ENCODE assay signal across 1 cellular context in the genomic region with DNA sequence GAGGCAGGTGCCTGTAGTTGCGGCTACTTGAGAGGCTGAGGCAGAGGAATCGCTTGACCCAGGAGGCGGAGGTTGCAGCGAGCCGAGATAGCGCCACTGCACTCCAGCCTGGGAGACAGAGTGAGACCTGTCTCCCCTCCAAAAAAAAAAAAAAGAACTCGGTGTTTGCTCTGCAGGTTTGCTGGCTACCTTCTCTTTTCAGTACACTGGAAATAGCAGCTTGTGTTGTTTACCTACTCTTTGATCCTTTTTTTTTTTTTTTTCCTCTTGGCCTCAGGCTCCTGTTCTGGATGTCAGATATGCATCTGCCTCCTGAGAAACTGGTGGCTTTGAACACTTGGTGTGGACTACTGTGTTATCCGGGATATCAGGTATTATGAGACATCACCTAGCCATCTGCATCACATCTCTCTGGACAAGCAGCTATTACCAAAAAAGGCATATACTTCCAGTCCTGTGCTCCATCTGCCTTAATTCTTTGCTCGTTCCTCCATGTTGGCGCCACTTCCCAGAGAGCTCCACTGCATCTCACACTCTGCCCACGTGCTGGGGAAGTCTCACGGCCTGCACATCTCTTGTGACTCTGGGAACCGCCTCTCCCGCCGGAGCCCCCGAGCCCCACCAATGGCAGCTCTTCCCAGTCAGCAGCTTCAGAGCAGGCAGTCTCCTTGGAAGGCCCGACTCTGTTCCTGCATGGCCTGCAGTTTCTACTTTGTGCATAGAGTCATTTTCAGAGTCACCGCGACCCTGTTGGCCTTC.
TF ChIP-seq lines count a peak whose summit lies in the region.

No MANE protein-coding gene starts in this region.

TF ChIP-seq in HepG2, 621 proteins besides CTCF, POLR2A, EP300 and RAD21 (continued from another document and continues in another):
- TF ChIP-seq RCOR2 (CRISPR knock-in tag; IDR thresholded peaks at IDR 0.05) = no peak
- TF ChIP-seq CHD4 (IDR thresholded peaks at IDR 0.05; ENCODE audit: borderline replicate concordance, low read length) = no peak
- TF ChIP-seq ZNF234 (CRISPR knock-in tag; conservative IDR thresholded peaks at IDR 0.05) = no peak
- TF ChIP-seq MBNL3 (CRISPR knock-in tag; conservative IDR thresholded peaks at IDR 0.05) = no peak
- 0 out of 2 replicates have a peak, but pooled peaks have one; percentile 9 for TF ChIP-seq ZNF501 (CRISPR knock-in tag; IDR thresholded peaks at IDR 0.05)
- peak; percentile 40; the same call in 1 of the 2 replicates for TF ChIP-seq HNF4A (CRISPR knock-in tag; IDR thresholded peaks at IDR 0.05)
- TF ChIP-seq, protein P1, sequence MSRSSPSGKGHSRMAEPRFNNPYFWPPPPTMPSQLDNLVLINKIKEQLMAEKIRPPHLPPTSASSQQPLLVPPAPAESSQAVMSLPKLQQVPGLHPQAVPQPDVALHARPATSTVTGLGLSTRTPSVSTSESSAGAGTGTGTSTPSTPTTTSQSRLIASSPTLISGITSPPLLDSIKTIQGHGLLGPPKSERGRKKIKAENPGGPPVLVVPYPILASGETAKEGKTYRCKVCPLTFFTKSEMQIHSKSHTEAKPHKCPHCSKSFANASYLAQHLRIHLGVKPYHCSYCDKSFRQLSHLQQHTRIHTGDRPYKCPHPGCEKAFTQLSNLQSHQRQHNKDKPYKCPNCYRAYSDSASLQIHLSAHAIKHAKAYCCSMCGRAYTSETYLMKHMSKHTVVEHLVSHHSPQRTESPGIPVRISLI (CRISPR knock-in tag; IDR thresholded peaks at IDR 0.05; ENCODE audit: borderline replicate concordance) = peak; percentile 98
- TF ChIP-seq, protein P2, sequence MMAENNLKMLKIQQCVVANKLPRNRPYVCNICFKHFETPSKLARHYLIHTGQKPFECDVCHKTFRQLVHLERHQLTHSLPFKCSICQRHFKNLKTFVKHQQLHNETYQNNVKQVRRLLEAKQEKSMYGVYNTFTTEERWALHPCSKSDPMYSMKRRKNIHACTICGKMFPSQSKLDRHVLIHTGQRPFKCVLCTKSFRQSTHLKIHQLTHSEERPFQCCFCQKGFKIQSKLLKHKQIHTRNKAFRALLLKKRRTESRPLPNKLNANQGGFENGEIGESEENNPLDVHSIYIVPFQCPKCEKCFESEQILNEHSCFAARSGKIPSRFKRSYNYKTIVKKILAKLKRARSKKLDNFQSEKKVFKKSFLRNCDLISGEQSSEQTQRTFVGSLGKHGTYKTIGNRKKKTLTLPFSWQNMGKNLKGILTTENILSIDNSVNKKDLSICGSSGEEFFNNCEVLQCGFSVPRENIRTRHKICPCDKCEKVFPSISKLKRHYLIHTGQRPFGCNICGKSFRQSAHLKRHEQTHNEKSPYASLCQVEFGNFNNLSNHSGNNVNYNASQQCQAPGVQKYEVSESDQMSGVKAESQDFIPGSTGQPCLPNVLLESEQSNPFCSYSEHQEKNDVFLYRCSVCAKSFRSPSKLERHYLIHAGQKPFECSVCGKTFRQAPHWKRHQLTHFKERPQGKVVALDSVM (CRISPR knock-in tag; IDR thresholded peaks at IDR 0.05) = 0 out of 2 replicates have a peak, but pooled peaks have one; percentile 21
- TF ChIP-seq SPEN (CRISPR knock-in tag; IDR thresholded peaks at IDR 0.05; ENCODE audit: low read depth) = no peak
- no peak for TF ChIP-seq ZNF280B (CRISPR knock-in tag; IDR thresholded peaks at IDR 0.05; ENCODE audit: borderline replicate concordance)
- no peak for TF ChIP-seq TRIM22 (IDR thresholded peaks at IDR 0.05)
- TF ChIP-seq FOXK2 (IDR thresholded peaks at IDR 0.05) = 0 out of 2 replicates have a peak, but pooled peaks have one; percentile 27
- no peak for TF ChIP-seq CBX5 (CRISPR knock-in tag; IDR thresholded peaks at IDR 0.05; ENCODE audit: borderline replicate concordance)
- TF ChIP-seq HNF4G (IDR thresholded peaks at IDR 0.05; ENCODE audit: borderline replicate concordance, low read depth, low read length) = 0 out of 2 replicates have a peak, but pooled peaks have one; percentile 23
- TF ChIP-seq HNF4G (CRISPR knock-in tag; IDR thresholded peaks at IDR 0.05; ENCODE audit: borderline replicate concordance, low read depth) = no peak
- no peak for TF ChIP-seq ZNF512B (CRISPR knock-in tag; IDR thresholded peaks at IDR 0.05; ENCODE audit: borderline replicate concordance)
- TF ChIP-seq, protein P3, sequence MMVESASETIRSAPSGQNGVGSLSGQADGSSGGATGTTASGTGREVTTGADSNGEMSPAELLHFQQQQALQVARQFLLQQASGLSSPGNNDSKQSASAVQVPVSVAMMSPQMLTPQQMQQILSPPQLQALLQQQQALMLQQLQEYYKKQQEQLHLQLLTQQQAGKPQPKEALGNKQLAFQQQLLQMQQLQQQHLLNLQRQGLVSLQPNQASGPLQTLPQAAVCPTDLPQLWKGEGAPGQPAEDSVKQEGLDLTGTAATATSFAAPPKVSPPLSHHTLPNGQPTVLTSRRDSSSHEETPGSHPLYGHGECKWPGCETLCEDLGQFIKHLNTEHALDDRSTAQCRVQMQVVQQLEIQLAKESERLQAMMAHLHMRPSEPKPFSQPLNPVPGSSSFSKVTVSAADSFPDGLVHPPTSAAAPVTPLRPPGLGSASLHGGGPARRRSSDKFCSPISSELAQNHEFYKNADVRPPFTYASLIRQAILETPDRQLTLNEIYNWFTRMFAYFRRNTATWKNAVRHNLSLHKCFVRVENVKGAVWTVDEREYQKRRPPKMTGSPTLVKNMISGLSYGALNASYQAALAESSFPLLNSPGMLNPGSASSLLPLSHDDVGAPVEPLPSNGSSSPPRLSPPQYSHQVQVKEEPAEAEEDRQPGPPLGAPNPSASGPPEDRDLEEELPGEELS (CRISPR knock-in tag; IDR thresholded peaks at IDR 0.05) = peak; percentile 75
- peak; percentile 90 for TF ChIP-seq ZBTB38 (CRISPR knock-in tag; IDR thresholded peaks at IDR 0.05)
- TF ChIP-seq, protein P4, sequence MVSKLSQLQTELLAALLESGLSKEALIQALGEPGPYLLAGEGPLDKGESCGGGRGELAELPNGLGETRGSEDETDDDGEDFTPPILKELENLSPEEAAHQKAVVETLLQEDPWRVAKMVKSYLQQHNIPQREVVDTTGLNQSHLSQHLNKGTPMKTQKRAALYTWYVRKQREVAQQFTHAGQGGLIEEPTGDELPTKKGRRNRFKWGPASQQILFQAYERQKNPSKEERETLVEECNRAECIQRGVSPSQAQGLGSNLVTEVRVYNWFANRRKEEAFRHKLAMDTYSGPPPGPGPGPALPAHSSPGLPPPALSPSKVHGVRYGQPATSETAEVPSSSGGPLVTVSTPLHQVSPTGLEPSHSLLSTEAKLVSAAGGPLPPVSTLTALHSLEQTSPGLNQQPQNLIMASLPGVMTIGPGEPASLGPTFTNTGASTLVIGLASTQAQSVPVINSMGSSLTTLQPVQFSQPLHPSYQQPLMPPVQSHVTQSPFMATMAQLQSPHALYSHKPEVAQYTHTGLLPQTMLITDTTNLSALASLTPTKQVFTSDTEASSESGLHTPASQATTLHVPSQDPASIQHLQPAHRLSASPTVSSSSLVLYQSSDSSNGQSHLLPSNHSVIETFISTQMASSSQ (IDR thresholded peaks at IDR 0.05; ENCODE audit: low read depth) = no peak
- TF ChIP-seq, protein P4 (CRISPR knock-in tag; IDR thresholded peaks at IDR 0.05; ENCODE audit: borderline replicate concordance) = peak; percentile 31; the same call in 1 of the 2 replicates
- TF ChIP-seq ZBTB33 (CRISPR knock-in tag; IDR thresholded peaks at IDR 0.05) = peak; percentile 94
- TF ChIP-seq TBL1XR1 (IDR thresholded peaks at IDR 0.05; ENCODE audit: borderline replicate concordance, low read length, partially characterized antibody) = no peak
- no peak for TF ChIP-seq TMF1 (CRISPR knock-in tag; IDR thresholded peaks at IDR 0.05; ENCODE audit: low read depth)
- peak; percentile 64 for TF ChIP-seq PAXIP1 (CRISPR knock-in tag; conservative IDR thresholded peaks at IDR 0.05)
